20 cellular contexts compared by ENCODE assay signal in genomic region chr11:57313071-57313787, GRCh38. TPM values are rescaled to one million over a fixed set of nuclear protein-coding genes. Genes with fewer than 3 reads are reported as not detected.
DNase-seq lines count a peak whose midpoint lies in the region; ATAC-seq, FAIRE-seq and TF ChIP-seq lines count a peak whose summit lies in the region.
"Had no signal": no experiment of that assay in that cellular context is flagged by ENCODE, and none has a peak within 500 bp of the region (broad histone marks: within the 10 kb centered on the region; RNA-seq: fewer than 3 reads in every experiment).

No MANE protein-coding gene starts in this region.

- whole genome bisulfite sequencing in adrenal gland, 4 donors, result 44 to 60% (median 55%) methylated on average over 6 to 26 of the region's 26 CpGs
- WGBS in small intestine, 3 donors, result 36 to 64% (median 51%) methylated on average over 26 of the region's 26 CpGs
- WGBS in testis, 2 donors, result 65 to 70% methylated on average over 4 to 23 of the region's 26 CpGs

- peaks cover 0 to 67% of the 10 kb centered on the region in 2 donors for H3K36me3 ChIP-seq in adrenal gland (replicated peaks in 1 of 2)
- peaks cover 0 to 11% of the 10 kb centered on the region in 2 donors for H3K36me3 ChIP-seq in small intestine (ENCODE audit: control insufficient read depth in 2 of 2, insufficient read depth in 2 of 2, low read length in 2 of 2)
- H3K36me3 ChIP-seq in testis (ENCODE audit: low read depth, missing control alignments), result no peaks in the 10 kb centered on the region

- H3K4me1 Mint-ChIP-seq in endothelial cell (ENCODE audit: unreplicated experiment), result peaks cover 23% of the 10 kb centered on the region

- TF ChIP-seq CTCF in C4-2B (conservative IDR thresholded peaks at IDR 0.05), result no peak
- TF ChIP-seq CTCF in adrenal gland (IDR thresholded peaks at IDR 0.05), result no peak
- TF ChIP-seq CTCF in testis (IDR thresholded peaks at IDR 0.05), result no peak
- no peak for TF ChIP-seq CTCF in endothelial cell (IDR thresholded peaks at IDR 0.05; ENCODE audit: unreplicated experiment)

- no peak overlapping the region for H3K4me3 Mint-ChIP-seq in endothelial cell (ENCODE audit: unreplicated experiment)
- H3K4me3 Mint-ChIP-seq: activated naive CD4-positive, alpha-beta T cell treated with anti-CD3 and anti-CD28 coated beads for 36 hours; dendritic cell treated with granulocyte-macrophage colony-stimulating factor and Interleukin-4, amounts not matched to agents 40 ng/mL and 50 ng/mL, for 4 days; natural killer cell had no signal

- H3K27ac Mint-ChIP-seq in endothelial cell (ENCODE audit: unreplicated experiment), result no peak overlapping the region
- H3K27ac Mint-ChIP-seq: activated naive CD4-positive, alpha-beta T cell treated with anti-CD3 and anti-CD28 coated beads for 36 hours; CD4-positive, alpha-beta memory T cell; dendritic cell treated with granulocyte-macrophage colony-stimulating factor and Interleukin-4, amounts not matched to agents 40 ng/mL and 50 ng/mL, for 4 days had no signal

- H3K4me3 ChIP-seq in adrenal gland (no peak overlapping the region), small intestine (ENCODE audit: low read depth in 1 of 2, low read length in 2 of 2) (no peak overlapping the region), testis (no peak overlapping the region)

- no peak for FAIRE-seq in small intestine (lab: Jason Lieb, UNC)

- H3K4me1 ChIP-seq in adrenal gland (replicated peaks in 1 of 2), result peaks cover 74 to 85% of the 10 kb centered on the region in 2 donors
- peaks cover 4 to 18% of the 10 kb centered on the region in 2 donors for H3K4me1 ChIP-seq in small intestine (ENCODE audit: control insufficient read depth in 2 of 2, insufficient read depth in 1 of 2, low read depth in 1 of 2, low read length in 1 of 2)
- H3K4me1 ChIP-seq in testis, result peaks cover 66% of the 10 kb centered on the region

- H3K36me3 Mint-ChIP-seq in endothelial cell (ENCODE audit: low read depth, unreplicated experiment), result peaks cover 42% of the 10 kb centered on the region
- H3K36me3 Mint-ChIP-seq: natural killer cell had no signal

- H3K9me3 ChIP-seq in adrenal gland (replicated peaks in 1 of 3) (no peaks in the 10 kb centered on the region), small intestine (ENCODE audit: control insufficient read depth, low read depth) (no peaks in the 10 kb centered on the region), testis (no peaks in the 10 kb centered on the region)

- intact Hi-C loops in adrenal gland (cut with DNase I), result no loop called here
- intact Hi-C loops in testis (cut with DNase I; ENCODE audit: low total_unique reads), result no loop called here

- DNase-seq in adrenal gland, result peak in 2 of 7 donors; percentile 53 to 61
- peak; percentile 62 for DNase-seq in left lobe of liver (ENCODE audit: low spot score)
- peak; percentile 85 for DNase-seq in small intestine
- DNase-seq in testis, result no peak
- DNase-seq in activated T-cell treated with anti-CD3 and anti-CD28 coated beads, Interleukin-2, amount 50 U/mL, for 48 hours, result no peak
- no peak for DNase-seq in endothelial cell (ENCODE audit: low spot score)
- DNase-seq: activated naive CD4-positive, alpha-beta T cell treated with anti-CD3 and anti-CD28 coated beads for 36 hours; CD4-positive, alpha-beta memory T cell; DMS79; H9; mesenchymal stem cell; natural killer cell; NCI-H2081 treated with DMSO at 0.1 percent for 48 hours; NCI-H510A; Right ventricle myocardium superior; stimulated activated CD4-positive, alpha-beta T cell treated with anti-CD3 and anti-CD28 coated beads, Interleukin-12 subunit alpha, Interleukin-12 subunit beta, amount 100 ng/mL, for 4 hours had no signal

- H3K27me3 Mint-ChIP-seq in endothelial cell (ENCODE audit: unreplicated experiment), result peaks cover 6% of the 10 kb centered on the region

- H3K27me3 ChIP-seq in adrenal gland (no peaks in the 10 kb centered on the region), small intestine (ENCODE audit: control insufficient read depth in 2 of 2, insufficient read depth in 2 of 2, low read length in 2 of 2) (no peaks in the 10 kb centered on the region), testis (no peaks in the 10 kb centered on the region)

- ATAC-seq in left lobe of liver (peak; percentile 7), HG02798 (IDR thresholded peaks at IDR 0.05; ENCODE audit: poor library complexity, unreplicated experiment) (no peak)
- ATAC-seq: natural killer cell had no signal

- H3K27ac ChIP-seq in C4-2B (peak overlapping the region; percentile 83), adrenal gland (peak overlapping the region in 4 of 5 donors; percentile 25 to 98 (median 85)), small intestine (ENCODE audit: low read depth in 1 of 2, low read length in 1 of 2) (peak overlapping the region in 1 of 2 donors; percentile 39), testis (peak overlapping the region in 1 of 2 donors; percentile 85)
- H3K27ac ChIP-seq: HL-60 had no signal

- TF ChIP-seq POLR2A in adrenal gland (IDR thresholded peaks at IDR 0.05) (no peak), testis (IDR thresholded peaks at IDR 0.05) (no peak)

- no peaks in the 10 kb centered on the region for H3K9me3 Mint-ChIP-seq in endothelial cell (ENCODE audit: unreplicated experiment)
- H3K9me3 Mint-ChIP-seq: activated naive CD4-positive, alpha-beta T cell treated with anti-CD3 and anti-CD28 coated beads for 36 hours; CD4-positive, alpha-beta memory T cell; dendritic cell treated with granulocyte-macrophage colony-stimulating factor and Interleukin-4, amounts not matched to agents 40 ng/mL and 50 ng/mL, for 4 days; H9; natural killer cell had no signal

RNA-seq across cellular contexts. Expression of gene TNKS1BP1, which starts 11.5 kb away (rescaled TPM):
- total RNA-seq in adrenal gland (100 to 1,000 TPM in 7 of 8 donors, 10 to 100 TPM in 1; 98.2 to 203 (median 140) TPM), left lobe of liver (102 TPM), testis (10 to 100 TPM; 85.2 to 99.4 TPM), endothelial cell (ENCODE audit: unreplicated experiment) (122 TPM)
- polyA plus RNA-seq in adrenal gland (100 to 1,000 TPM; 113 to 338 (median 209) TPM), small intestine (100 to 1,000 TPM in 1 of 3 donors, 10 to 100 TPM in 2; 72.1 to 178 (median 98.4) TPM), testis (ENCODE audit: insufficient read depth, low read depth, low replicate concordance) (62.3 TPM)

RNA-seq across cellular contexts. Expression of gene SSRP1, which starts 22.5 kb away (rescaled TPM):
- total RNA-seq in adrenal gland (10 to 100 TPM; 37.4 to 68.3 (median 56.9) TPM), left lobe of liver (24.3 TPM), testis (100 to 1,000 TPM in 1 of 2 donors, 10 to 100 TPM in 1; 89.1 to 111 TPM), endothelial cell (ENCODE audit: unreplicated experiment) (134 TPM)
- polyA plus RNA-seq in adrenal gland (100 to 1,000 TPM in 1 of 3 donors, 10 to 100 TPM in 2; 25.3 to 106 (median 31.0) TPM), small intestine (10 to 100 TPM; 32.4 to 92.0 (median 35.4) TPM), testis (ENCODE audit: insufficient read depth, low read depth, low replicate concordance) (104 TPM)

RNA-seq across cellular contexts. Expression of gene P2RX3, which starts 24.9 kb away (rescaled TPM):
- total RNA-seq in adrenal gland, result 1 to 10 TPM in 3 of 8 donors, under 1 TPM in 4, not detected in 1; 0.11 to 1.3 (median 0.87) TPM
- under 1 TPM in 2 of 3 donors, not detected in 1; 0.13 to 0.66 TPM for polyA plus RNA-seq in adrenal gland
- 0.50 TPM for total RNA-seq in left lobe of liver
- under 1 TPM in 1 of 3 donors, not detected in 2; 0.46 TPM for polyA plus RNA-seq in small intestine
- 1 to 10 TPM; 2.5 to 3.3 TPM for total RNA-seq in testis
- 8.5 TPM for polyA plus RNA-seq in testis (ENCODE audit: insufficient read depth, low read depth, low replicate concordance)
- 0.23 TPM for total RNA-seq in endothelial cell (ENCODE audit: unreplicated experiment)
- total RNA-seq: activated naive CD4-positive, alpha-beta T cell treated with anti-CD3 and anti-CD28 coated beads for 36 hours; CD4-positive, alpha-beta memory T cell; natural killer cell had no signal
- polyA plus RNA-seq: CD4-positive, alpha-beta memory T cell had no signal

Comparison
In these comparisons a context has a peak if more than half of its experiments do, and no peak if none do; other contexts are left out.
1. DNase-seq: peak in left lobe of liver (single experiment) and small intestine (single experiment); none in testis (single experiment), activated T-cell treated with anti-CD3 and anti-CD28 coated beads, Interleukin-2, amount 50 U/mL, for 48 hours (0 of 2) and endothelial cell (single experiment).